Comparison of ENCODE assay signal across 14 cellular contexts in the genomic region with DNA sequence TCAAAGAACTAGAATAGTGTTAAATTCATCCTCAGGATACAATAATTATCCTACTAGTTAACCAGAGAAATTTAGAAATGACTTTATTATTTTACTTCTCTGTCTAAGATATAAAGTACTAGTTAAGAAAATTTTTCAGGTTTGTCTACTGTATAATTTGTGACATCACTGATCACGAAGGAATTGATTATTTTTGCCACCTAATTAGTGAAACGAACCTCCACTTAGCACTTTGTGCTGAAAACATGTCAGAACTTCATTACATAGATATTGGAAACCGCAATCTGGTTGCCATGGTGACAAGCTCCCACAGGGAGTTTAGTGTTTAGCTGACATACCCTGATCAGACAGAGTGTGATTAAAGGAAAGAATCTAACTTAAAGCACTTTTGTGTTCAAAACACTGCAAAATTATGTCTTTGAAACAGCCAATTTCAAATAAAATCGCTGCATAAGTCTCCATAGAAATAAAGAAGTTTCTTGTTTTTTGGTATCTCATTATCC.
"Had no signal": no experiment of that assay in that cellular context is flagged by ENCODE, and none has a peak within 500 bp of the region (broad histone marks: within the 10 kb centered on the region; RNA-seq: fewer than 3 reads in every experiment).

No MANE protein-coding gene starts in this region.

- H3K27me3 ChIP-seq: ascending aorta, cardiac muscle cell, esophagus muscularis mucosa had no signal

- H3K27ac ChIP-seq: ascending aorta, cardiac muscle cell, esophagus muscularis mucosa, prostate gland had no signal

- DNase-seq: activated CD4-positive, alpha-beta T cell treated with anti-CD3 and anti-CD28 coated beads, Interleukin-2, amount 50 U/mL, for 48 hours; activated CD4-positive, CD25-positive, alpha-beta regulatory T cell treated with anti-CD3 and anti-CD28 coated beads, Interleukin-2, amount 50 U/mL, for 72 hours; activated naive CD8-positive, alpha-beta T cell treated with anti-CD3 and anti-CD28 coated beads, Interleukin-2, amount 50 U/mL, for 24 hours; activated T-cell treated with anti-CD3 and anti-CD28 coated beads, Interleukin-2, amount 50 U/mL, for 72 hours; naive thymus-derived CD4-positive, alpha-beta T cell; occipital lobe; stimulated activated CD4-positive, alpha-beta T cell treated with anti-CD3 and anti-CD28 coated beads, Interleukin-12 subunit alpha, Interleukin-12 subunit beta, amount 100 ng/mL, for 4 hours; stimulated activated naive CD4-positive, alpha-beta T cell; substantia nigra; trophoblast cell had no signal

- H3K4me3 ChIP-seq: ascending aorta, cardiac muscle cell, esophagus muscularis mucosa, prostate gland had no signal

- ATAC-seq: activated naive CD8-positive, alpha-beta T cell treated with anti-CD3 and anti-CD28 coated beads, Interleukin-2, amount 50 U/mL, for 24 hours; activated T-cell treated with anti-CD3 and anti-CD28 coated beads, Interleukin-2, amount 50 U/mL, for 72 hours; naive thymus-derived CD4-positive, alpha-beta T cell had no signal

- H3K36me3 ChIP-seq: ascending aorta, cardiac muscle cell, esophagus muscularis mucosa, prostate gland had no signal

- H3K9me3 ChIP-seq: ascending aorta, esophagus muscularis mucosa, prostate gland had no signal

- H3K4me1 ChIP-seq: ascending aorta, esophagus muscularis mucosa, prostate gland had no signal
